1 cellular context compared by ENCODE assay signal in the genomic region with DNA sequence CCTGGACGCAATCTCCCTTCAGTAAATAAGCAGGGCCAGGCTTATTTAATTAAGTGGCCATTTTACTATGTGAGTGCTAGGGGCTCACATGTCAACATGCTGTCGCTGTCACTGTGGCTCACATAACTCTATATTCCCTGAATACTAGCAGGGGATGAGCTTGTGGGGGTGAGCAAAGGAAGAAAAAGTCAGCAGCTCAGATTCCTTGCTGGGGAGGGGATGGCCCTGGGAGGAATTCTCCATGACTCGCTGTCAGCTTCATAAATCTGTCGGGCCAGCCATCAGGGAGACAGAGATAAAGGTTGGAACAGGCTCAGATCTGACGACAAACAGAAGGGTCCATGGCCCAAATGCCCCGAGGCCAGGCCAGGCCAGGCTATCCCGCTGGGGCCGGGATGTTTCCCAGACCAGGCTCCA.
TF ChIP-seq lines count a peak whose summit lies in the region.

No MANE protein-coding gene starts in this region.

TF ChIP-seq in HCT116, 20 proteins besides CTCF, POLR2A, EP300 and RAD21:
- no peak for TF ChIP-seq CBX3 (IDR thresholded peaks at IDR 0.05; ENCODE audit: low read depth)
